18 cellular contexts compared by ENCODE assay signal in the genomic region with DNA sequence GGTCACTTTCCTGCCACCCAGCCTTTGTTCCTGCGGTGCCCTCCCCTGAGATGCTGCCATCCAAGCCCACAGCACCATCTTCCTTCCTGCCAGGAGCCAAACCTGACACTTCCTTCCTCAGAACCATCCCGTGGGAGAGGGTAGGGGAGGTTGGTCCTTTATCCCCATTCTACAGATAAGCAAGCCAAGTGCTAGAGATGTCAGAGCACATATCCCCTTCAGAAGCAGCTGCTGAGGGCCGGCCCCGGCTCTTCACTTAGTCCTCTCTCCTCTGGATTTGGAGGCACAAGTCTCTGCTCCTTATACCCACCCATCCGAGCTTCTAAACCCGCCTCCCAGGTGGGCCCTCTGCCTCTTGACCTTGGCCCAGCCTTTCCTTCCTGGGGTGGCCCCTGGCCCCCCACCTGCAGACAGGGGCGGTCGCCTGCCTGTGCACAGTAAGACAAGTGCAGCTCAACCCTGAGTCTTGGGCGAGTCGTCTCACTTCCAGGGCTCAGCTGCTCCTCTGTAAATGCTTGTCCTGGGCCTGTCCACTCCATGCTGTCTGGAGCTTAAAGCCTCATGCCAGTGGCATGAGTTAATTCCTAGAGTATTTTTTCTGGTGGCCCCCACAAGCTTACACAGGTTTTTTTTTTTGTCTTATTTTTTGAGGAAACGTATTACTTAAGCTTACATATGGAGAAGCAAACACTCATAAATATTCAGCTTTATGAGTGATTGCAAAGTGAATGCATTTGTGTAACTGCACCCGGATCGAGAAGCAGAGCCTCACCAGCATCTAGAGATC.
DNase-seq lines count a peak whose midpoint lies in the region; TF ChIP-seq lines count a peak whose summit lies in the region.
"Had no signal": no experiment of that assay in that cellular context is flagged by ENCODE, and none has a peak within 500 bp of the region (broad histone marks: within the 10 kb centered on the region; RNA-seq: fewer than 3 reads in every experiment).

No MANE protein-coding gene starts in this region.

- H2BK5ac ChIP-seq in mesendoderm (ENCODE audit: low read length): no peak overlapping the region

- H3K79me2 ChIP-seq in osteoblast (ENCODE audit: insufficient read depth, low read length) (no peaks in the 10 kb centered on the region), OCI-LY7 (ENCODE audit: insufficient read depth, low read depth, low read length) (no peaks in the 10 kb centered on the region), mesendoderm (ENCODE audit: control insufficient read depth, insufficient read depth, low read length) (no peaks in the 10 kb centered on the region)

- no TSS peak for BruUV-seq in OCI-LY7 (replicated peaks; lab: Mats Ljungman, UMichigan)

- WGBS in mesendoderm (ENCODE audit: extremely low coverage, insufficient coverage, low lambda C conversion rate): no CpG with 5 or more reads among the region's 13 CpGs

- DNase-seq in astrocyte of the hippocampus (ENCODE audit: low read depth, low spot score) (peak; percentile 42), iris pigment epithelial cell (ENCODE audit: low read depth) (peak; percentile 26), osteoblast (ENCODE audit: insufficient read length, low spot score, missing footprints) (peak; percentile 54), OCI-LY7 (ENCODE audit: low spot score) (no peak), GM19240 (ENCODE audit: insufficient read length, low spot score) (no peak), mesendoderm (no peak), activated gamma-delta T cell treated with Interleukin-2 at 50 U/mL for 16 hours (no peak)
- DNase-seq: CD4-positive, alpha-beta T cell; COR-L47; DMS79 treated with DMSO at 0.1 percent for 48 hours; HFFc6; Karpas-422; NCI-H1694 treated with DMSO at 0.1 percent for 48 hours; NCI-H2081 treated with DMSO at 0.1 percent for 48 hours; NCI-H2171 treated with DMSO at 0.1 percent for 48 hours; NCI-H526; Right ventricle myocardium superior had no signal

- H3K9ac ChIP-seq in BLaER1 treated with 17β-estradiol and CSF1 and Interleukin-3, amounts not matched to agents 10 nM and 100 nM: no peak overlapping the region
- H3K9ac ChIP-seq in mesendoderm (ENCODE audit: low read length): no peak overlapping the region

- H2BK15ac ChIP-seq in mesendoderm (replicated peaks; ENCODE audit: low read depth): no peak overlapping the region

- peak overlapping the region in 10 of 11 experiments; percentile 24 to 74 (median 63); a peak in 18 of 22 replicates for H3K4me2 ChIP-seq in BLaER1 treated with 17β-estradiol and CSF1 and Interleukin-3, amounts not matched to agents 10 nM and 100 nM
- H3K4me2 ChIP-seq in osteoblast (ENCODE audit: insufficient read depth, low read length): no peak overlapping the region
- no peak overlapping the region for H3K4me2 ChIP-seq in OCI-LY7 (ENCODE audit: low read length)
- H3K4me2 ChIP-seq in mesendoderm (ENCODE audit: low read length): no peak overlapping the region

- no peaks in the 10 kb centered on the region for H3K36me3 ChIP-seq in BLaER1 treated with 17β-estradiol and CSF1 and Interleukin-3, amounts not matched to agents 10 nM and 100 nM
- no peaks in the 10 kb centered on the region for H3K36me3 ChIP-seq in osteoblast (ENCODE audit: insufficient read depth, low read length)
- H3K36me3 ChIP-seq in OCI-LY7 (ENCODE audit: insufficient read depth, low read length): no peaks in the 10 kb centered on the region
- no peaks in the 10 kb centered on the region for H3K36me3 ChIP-seq in mesendoderm (ENCODE audit: control insufficient read depth, insufficient read depth, low read length)

- no peaks in the 10 kb centered on the region for H3K9me2 ChIP-seq in OCI-LY7 (ENCODE audit: insufficient read depth, low read length)

- intact Hi-C loops in OCI-LY7 (cut with micrococcal nuclease; ENCODE audit: unreplicated experiment): no loop called here

- no peak overlapping the region for H2AFZ ChIP-seq in osteoblast (ENCODE audit: low read length)
- no peak overlapping the region for H2AFZ ChIP-seq in OCI-LY7 (ENCODE audit: low read length)

- POLR2A ChIA-PET in OCI-LY7 (lab: Charles Lee): no interaction called here

- no peak overlapping the region for H3K18ac ChIP-seq in mesendoderm (ENCODE audit: low read length)

- H4K20me1 ChIP-seq in BLaER1 treated with 17β-estradiol and CSF1 and Interleukin-3, amounts not matched to agents 10 nM and 100 nM: no peaks in the 10 kb centered on the region; a peak in 1 of 22 replicates
- H4K20me1 ChIP-seq in osteoblast (ENCODE audit: insufficient read depth, low read length) (no peaks in the 10 kb centered on the region), OCI-LY7 (ENCODE audit: insufficient read depth, low read length) (no peaks in the 10 kb centered on the region)

- no peak overlapping the region for H3K23ac ChIP-seq in mesendoderm (ENCODE audit: low read length)

- no peak overlapping the region for H4K8ac ChIP-seq in mesendoderm (ENCODE audit: low read depth, low read length)

- no peak overlapping the region for H3K4me3 ChIP-seq in BLaER1 treated with 17β-estradiol and CSF1 and Interleukin-3, amounts not matched to agents 10 nM and 100 nM
- H3K4me3 ChIP-seq in osteoblast (ENCODE audit: insufficient read depth, low read length) (no peak overlapping the region), OCI-LY7 (ENCODE audit: low read depth, low read length, poor library complexity, severe bottlenecking) (no peak overlapping the region), mesendoderm (ENCODE audit: low read length) (no peak overlapping the region)

- H3K56ac ChIP-seq in mesendoderm (ENCODE audit: low read length): no peak overlapping the region

- H2AK5ac ChIP-seq in mesendoderm (ENCODE audit: low read length): no peak overlapping the region

- no peak overlapping the region for H2BK120ac ChIP-seq in mesendoderm (ENCODE audit: low read depth, low read length)

- no peak overlapping the region for H3K4ac ChIP-seq in mesendoderm (ENCODE audit: low read depth, low read length)

- H3K27ac ChIP-seq in BLaER1 treated with 17β-estradiol and CSF1 and Interleukin-3, amounts not matched to agents 10 nM and 100 nM: no peak overlapping the region
- no peak overlapping the region for H3K27ac ChIP-seq in osteoblast (ENCODE audit: low read depth, low read length)
- no peak overlapping the region for H3K27ac ChIP-seq in OCI-LY7 (ENCODE audit: low read depth, low read length, poor library complexity, severe bottlenecking)
- no peak overlapping the region for H3K27ac ChIP-seq in mesendoderm (ENCODE audit: low read depth, low read length)

- no peaks in the 10 kb centered on the region for H3K79me1 ChIP-seq in mesendoderm (ENCODE audit: low read length)

- H4K5ac ChIP-seq in mesendoderm (ENCODE audit: low read length): no peak overlapping the region

- H3K9me3 ChIP-seq in BLaER1 treated with 17β-estradiol and CSF1 and Interleukin-3, amounts not matched to agents 10 nM and 100 nM (replicated peaks in 1 of 11): no peaks in the 10 kb centered on the region
- no peaks in the 10 kb centered on the region for H3K9me3 ChIP-seq in osteoblast (ENCODE audit: low read depth, low read length)
- no peaks in the 10 kb centered on the region for H3K9me3 ChIP-seq in OCI-LY7 (ENCODE audit: low read length)

- no peaks in the 10 kb centered on the region for H3K27me3 ChIP-seq in BLaER1 treated with 17β-estradiol and CSF1 and Interleukin-3, amounts not matched to agents 10 nM and 100 nM
- H3K27me3 ChIP-seq in osteoblast (ENCODE audit: insufficient read depth, low read length) (peaks cover 20% of the 10 kb centered on the region), mesendoderm (ENCODE audit: insufficient read depth, low read length, poor library complexity) (no peaks in the 10 kb centered on the region)

- peaks cover 2 to 29% (median 20%) of the 10 kb centered on the region in 10 experiments; a peak in 17 of 20 replicates for H3K4me1 ChIP-seq in BLaER1 treated with 17β-estradiol and CSF1 and Interleukin-3, amounts not matched to agents 10 nM and 100 nM
- H3K4me1 ChIP-seq in osteoblast (ENCODE audit: insufficient read depth, low read length) (no peaks in the 10 kb centered on the region), OCI-LY7 (ENCODE audit: insufficient read depth, low read length, poor library complexity, severe bottlenecking) (no peaks in the 10 kb centered on the region), mesendoderm (ENCODE audit: control insufficient read depth, low read depth, low read length) (no peaks in the 10 kb centered on the region)

- CTCF ChIA-PET in OCI-LY7 (lab: Charles Lee; ENCODE audit: unreplicated experiment): interaction anchor here (0.6 to 1.4 kb wide), 2 partner anchors 77 to 183 kb away, joined by 3 read pairs; no protein-coding TSS in a partner anchor

- TF ChIP-seq CTCF in osteoblast (IDR thresholded peaks at IDR 0.05; ENCODE audit: extremely low read depth, low read depth, low read length) (no peak), OCI-LY7 (conservative IDR thresholded peaks at IDR 0.05; ENCODE audit: low read length) (no peak)

Comparison
In these comparisons a context has a peak if more than half of its experiments do, and no peak if none do; other contexts are left out.
1. H3K4me2 ChIP-seq: peak in BLaER1 treated with 17β-estradiol and CSF1 and Interleukin-3, amounts not matched to agents 10 nM and 100 nM (10 of 11); none in osteoblast (single experiment), OCI-LY7 (single experiment) and mesendoderm (single experiment).
2. DNase-seq: peak in astrocyte of the hippocampus (single experiment), iris pigment epithelial cell (single experiment) and osteoblast (single experiment); none in OCI-LY7 (single experiment), GM19240 (single experiment), mesendoderm (single experiment) and activated gamma-delta T cell treated with Interleukin-2 at 50 U/mL for 16 hours (single experiment).